ENCODE assay signal across 8 cellular contexts in genomic region chr10:15209827-15210509, GRCh38. TPM values are rescaled to one million over a fixed set of nuclear protein-coding genes. Genes with fewer than 3 reads are reported as not detected.
DNase-seq lines count a peak whose midpoint lies in the region; ATAC-seq and TF ChIP-seq lines count a peak whose summit lies in the region.

No MANE protein-coding gene starts in this region.

- no peak overlapping the region for H4K12ac ChIP-seq in trophoblast cell (ENCODE audit: low read depth, low read length)

- peak overlapping the region; percentile 5 for H3K4me2 ChIP-seq in trophoblast cell (ENCODE audit: low read length)

- peaks cover 38 to 68% (median 51%) of the 10 kb centered on the region in 4 donors for H3K4me1 Mint-ChIP-seq in CD4-positive, alpha-beta memory T cell
- H3K4me1 Mint-ChIP-seq in type B pancreatic cell (ENCODE audit: unreplicated experiment): peaks cover 9% of the 10 kb centered on the region

- CTCF ChIA-PET in CD4-positive, alpha-beta memory T cell (lab: Charles Lee; ENCODE audit: partially characterized antibody): interaction anchor here (0.7 to 3.1 kb wide), 23 partner anchors 8 to 114 kb away, joined by 3 to 30 read pairs (median 4); partner anchors contain the start of gene NMT2

- H3K79me2 ChIP-seq in trophoblast cell (ENCODE audit: control insufficient read depth, insufficient read depth, low read length, poor library complexity): no peaks in the 10 kb centered on the region

- no peak overlapping the region for H2BK120ac ChIP-seq in trophoblast cell (ENCODE audit: insufficient read depth, low read length, poor library complexity)

- no peak overlapping the region for H3K23ac ChIP-seq in trophoblast cell (ENCODE audit: low read length)

- intact Hi-C loops in CD4-positive, alpha-beta memory T cell (cut with micrococcal nuclease): loop anchor here (1.0 to 5.0 kb wide), 7 partner anchors 13 to 248 kb away; partner anchors contain the start of genes FAM171A1 and RPP38

- no peaks in the 10 kb centered on the region for H3K9me3 Mint-ChIP-seq in CD4-positive, alpha-beta memory T cell
- peaks cover 4% of the 10 kb centered on the region for H3K9me3 Mint-ChIP-seq in type B pancreatic cell

- no peak overlapping the region for H3K14ac ChIP-seq in trophoblast cell (ENCODE audit: low read length)

- H3K9me3 ChIP-seq in CD4-positive, alpha-beta memory T cell (ENCODE audit: control insufficient read depth in 1 of 2, low read length in 2 of 2): no peaks in the 10 kb centered on the region
- H3K9me3 ChIP-seq in SJCRH30 (replicated peaks): no peaks in the 10 kb centered on the region
- no peaks in the 10 kb centered on the region for H3K9me3 ChIP-seq in trophoblast cell (ENCODE audit: insufficient read depth, low read depth, low read length)

- no peak overlapping the region for H3K9ac ChIP-seq in trophoblast cell (ENCODE audit: low read length)

- H2AK5ac ChIP-seq in trophoblast cell (ENCODE audit: low read length): no peak overlapping the region

- H3K79me1 ChIP-seq in trophoblast cell (ENCODE audit: low read length): no peaks in the 10 kb centered on the region

- H2BK12ac ChIP-seq in trophoblast cell (ENCODE audit: low read length): no peak overlapping the region

- peak overlapping the region; percentile 30 for H3K27ac ChIP-seq in CD4-positive, alpha-beta memory T cell (ENCODE audit: low read depth, low read length)
- H3K27ac ChIP-seq in SJCRH30: no peak overlapping the region
- no peak overlapping the region for H3K27ac ChIP-seq in trophoblast cell (ENCODE audit: low read depth, low read length)

- peak overlapping the region in 1 of 2 donors; percentile 15 for H3K4me3 ChIP-seq in CD4-positive, alpha-beta memory T cell (ENCODE audit: low read length in 2 of 2)
- H3K4me3 ChIP-seq in SJCRH30 (no peak overlapping the region), trophoblast cell (ENCODE audit: low read depth, low read length) (no peak overlapping the region)

- no CpG with 5 or more reads among the region's 14 CpGs for WGBS in trophoblast cell (ENCODE audit: extremely low coverage, insufficient coverage, insufficient read length)

- POLR2A ChIA-PET in CD4-positive, alpha-beta memory T cell (lab: Charles Lee; ENCODE audit: partially characterized antibody): interaction anchor here (0.7 to 7.3 kb wide), 12 partner anchors 9 to 112 kb away, joined by 3 to 93 read pairs (median 4); partner anchors contain the start of gene NMT2

- TF ChIP-seq CTCF in type B pancreatic cell (conservative IDR thresholded peaks at IDR 0.05): peak; percentile 87

- no peak overlapping the region for H4K8ac ChIP-seq in trophoblast cell (ENCODE audit: low read depth, low read length)

- peak; percentile 71 to 76 (median 74) for DNase-seq in CD4-positive, alpha-beta memory T cell
- DNase-seq in KG1 (lab: John Stamatoyannopoulos, UW) (peak; percentile 36), SJCRH30 (peak; percentile 80 to 87), glomerular visceral epithelial cell (ENCODE audit: extremely low spot score) (peak; percentile 77), trophoblast cell (peak; percentile 54 to 76), type B pancreatic cell (ENCODE audit: extremely low spot score, unreplicated experiment) (peak; percentile 77)
- peak; percentile 79 for DNase-seq in activated naive CD4-positive, alpha-beta T cell treated with Interleukin-2 at 50 U/mL for 16 hours

- H3K36me3 ChIP-seq in CD4-positive, alpha-beta memory T cell (ENCODE audit: insufficient read depth, low read length): no peaks in the 10 kb centered on the region
- H3K36me3 ChIP-seq in SJCRH30: no peaks in the 10 kb centered on the region; the same call in 1 of the 2 replicates
- peaks cover 20 to 30% of the 10 kb centered on the region in 2 experiments for H3K36me3 ChIP-seq in trophoblast cell (ENCODE audit: control insufficient read depth in 1 of 2, insufficient read depth in 2 of 2, low read length in 2 of 2)

- H3K27me3 ChIP-seq in CD4-positive, alpha-beta memory T cell (ENCODE audit: insufficient read depth, low read length): no peaks in the 10 kb centered on the region
- no peaks in the 10 kb centered on the region for H3K27me3 ChIP-seq in SJCRH30
- no peaks in the 10 kb centered on the region for H3K27me3 ChIP-seq in trophoblast cell (ENCODE audit: insufficient read depth, low read length)

- no peak overlapping the region for H4K91ac ChIP-seq in trophoblast cell (ENCODE audit: low read depth, low read length)

- peak; percentile 60 for ATAC-seq in GM19438 (IDR thresholded peaks at IDR 0.05; ENCODE audit: low read depth, unreplicated experiment)

- H3K4me3 Mint-ChIP-seq in CD4-positive, alpha-beta memory T cell: peak overlapping the region in 7 of 8 donors; percentile 40 to 80 (median 73)
- H3K4me3 Mint-ChIP-seq in type B pancreatic cell: no peak overlapping the region

- H3K27me3 Mint-ChIP-seq in CD4-positive, alpha-beta memory T cell: no peaks in the 10 kb centered on the region
- H3K27me3 Mint-ChIP-seq in type B pancreatic cell: no peaks in the 10 kb centered on the region

- peaks cover 55% of the 10 kb centered on the region for H3K4me1 ChIP-seq in CD4-positive, alpha-beta memory T cell (ENCODE audit: insufficient read depth, low read length)
- H3K4me1 ChIP-seq in SJCRH30: no peaks in the 10 kb centered on the region
- peaks cover 3% of the 10 kb centered on the region in 2 experiments for H3K4me1 ChIP-seq in trophoblast cell (ENCODE audit: control insufficient read depth in 1 of 2, insufficient read depth in 2 of 2, low read length in 2 of 2)

- H3K27ac Mint-ChIP-seq in CD4-positive, alpha-beta memory T cell: peak overlapping the region; percentile 81 to 99 (median 92)
- H3K27ac Mint-ChIP-seq in type B pancreatic cell: no peak overlapping the region

- H3K4ac ChIP-seq in trophoblast cell (ENCODE audit: low read depth, low read length): no peak overlapping the region

- no peak overlapping the region for H2BK5ac ChIP-seq in trophoblast cell (ENCODE audit: low read depth, low read length, poor library complexity)

- H3K18ac ChIP-seq in trophoblast cell (ENCODE audit: low read length): no peak overlapping the region

- H3K36me3 Mint-ChIP-seq in CD4-positive, alpha-beta memory T cell: peaks cover 13 to 16% of the 10 kb centered on the region in 2 donors
- H3K36me3 Mint-ChIP-seq in type B pancreatic cell: peaks cover 29% of the 10 kb centered on the region

- no peak overlapping the region for H2AFZ ChIP-seq in trophoblast cell (ENCODE audit: insufficient read depth, low read length, poor library complexity)

RNA-seq across cellular contexts. Expression of gene NMT2, which starts 41.5 kb away (rescaled TPM):
- total RNA-seq in CD4-positive, alpha-beta memory T cell: 100 to 1,000 TPM in 1 of 2 experiments, 10 to 100 TPM in 1; 98.6 to 101 TPM
- 10 to 100 TPM; 38.7 to 56.1 TPM for polyA plus RNA-seq in CD4-positive, alpha-beta memory T cell
- 22.8 and 22.9 TPM in 2 replicates for total RNA-seq in SJCRH30 (2014; rRNA removed; shearing (Covaris generic))
- 5.7 and 5.9 TPM in 2 replicates for polyA plus RNA-seq in trophoblast cell (2013)
- 9.0 and 23.1 TPM in 2 replicates for total RNA-seq in type B pancreatic cell (ENCODE audit: low replicate concordance)
